Comparison of ENCODE assay signal across 30 cellular contexts in genomic region chr19:53492153-53492552, GRCh38.
"Had no signal": no experiment of that assay in that cellular context is flagged by ENCODE, and none has a peak within 500 bp of the region (broad histone marks: within the 10 kb centered on the region; RNA-seq: fewer than 3 reads in every experiment).

No MANE protein-coding gene starts in this region.

- H3K27me3 ChIP-seq: adrenal gland, body of pancreas, esophagus muscularis mucosa, foreskin keratinocyte, gastroesophageal sphincter had no signal

- H3K27ac ChIP-seq: adrenal gland, body of pancreas, esophagus muscularis mucosa, foreskin keratinocyte, gastroesophageal sphincter had no signal

- ATAC-seq: activated CD4-positive, alpha-beta T cell treated with anti-CD3 and anti-CD28 coated beads for 36 hours; activated CD8-positive, alpha-beta memory T cell treated with anti-CD3 and anti-CD28 coated beads, Interleukin-2, amount 10 ng/mL, durations not matched to agents 7 days and 5 days; activated CD8-positive, alpha-beta T cell treated with anti-CD3 and anti-CD28 coated beads, Interleukin-2, amount 10 ng/mL, durations not matched to agents 7 days and 5 days; activated T-helper 17 cell treated with anti-CD3 and anti-CD28 coated beads, Interleukin-2, amount 50 U/mL, for 72 hours; body of pancreas; effector memory CD8-positive, alpha-beta T cell; foreskin keratinocyte; gastroesophageal sphincter had no signal

- DNase-seq: activated CD4-positive, alpha-beta memory T cell treated with anti-CD3 and anti-CD28 coated beads for 36 hours; activated CD4-positive, alpha-beta T cell treated with anti-CD3 and anti-CD28 coated beads for 36 hours; activated CD4-positive, alpha-beta T cell treated with anti-CD3 and anti-CD28 coated beads, Interleukin-2, amount 10 ng/mL, durations not matched to agents 24 days and 14 days; activated CD4-positive, CD25-positive, alpha-beta regulatory T cell; activated CD4-positive, CD25-positive, alpha-beta regulatory T cell treated with anti-CD3 and anti-CD28 coated beads, Interleukin-2, amount 50 U/mL, for 72 hours; activated CD8-positive, alpha-beta memory T cell treated with anti-CD3 and anti-CD28 coated beads, Interleukin-2, amount 10 ng/mL, durations not matched to agents 7 days and 5 days; activated CD8-positive, alpha-beta memory T cell treated with anti-CD3 and anti-CD28 coated beads, Interleukin-2, amount 50 U/mL, for 4 hours; activated CD8-positive, alpha-beta T cell treated with anti-CD3 and anti-CD28 coated beads, Interleukin-2, amount 10 ng/mL, durations not matched to agents 7 days and 5 days; activated effector memory CD4-positive, alpha-beta T cell treated with Interleukin-2 at 50 U/mL for 16 hours; activated gamma-delta T cell treated with Interleukin-2 at 50 U/mL for 16 hours; activated naive CD4-positive, alpha-beta T cell treated with anti-CD3 and anti-CD28 coated beads, Interleukin-2, amount 50 U/mL, for 16 hours; activated naive CD4-positive, alpha-beta T cell treated with Interleukin-2 at 50 U/mL for 16 hours; activated T-cell treated with anti-CD3 and anti-CD28 coated beads, Interleukin-2, amount 50 U/mL, for 1 hour; adrenal gland; amygdala; aorta; body of pancreas; caudate nucleus; cortex of kidney; dermis blood vessel endothelial cell; effector CD4-positive, alpha-beta T cell; effector memory CD8-positive, alpha-beta T cell; foreskin keratinocyte; hypothalamus; T-helper 2 cell had no signal

- H3K4me1 ChIP-seq: adrenal gland, body of pancreas, esophagus muscularis mucosa, foreskin keratinocyte, gastroesophageal sphincter had no signal

- H3K4me3 ChIP-seq: adrenal gland, body of pancreas, esophagus muscularis mucosa, gastroesophageal sphincter had no signal

- FAIRE-seq: colon, endometrium had no signal
